2 cellular contexts compared by ENCODE assay signal in the genomic region with DNA sequence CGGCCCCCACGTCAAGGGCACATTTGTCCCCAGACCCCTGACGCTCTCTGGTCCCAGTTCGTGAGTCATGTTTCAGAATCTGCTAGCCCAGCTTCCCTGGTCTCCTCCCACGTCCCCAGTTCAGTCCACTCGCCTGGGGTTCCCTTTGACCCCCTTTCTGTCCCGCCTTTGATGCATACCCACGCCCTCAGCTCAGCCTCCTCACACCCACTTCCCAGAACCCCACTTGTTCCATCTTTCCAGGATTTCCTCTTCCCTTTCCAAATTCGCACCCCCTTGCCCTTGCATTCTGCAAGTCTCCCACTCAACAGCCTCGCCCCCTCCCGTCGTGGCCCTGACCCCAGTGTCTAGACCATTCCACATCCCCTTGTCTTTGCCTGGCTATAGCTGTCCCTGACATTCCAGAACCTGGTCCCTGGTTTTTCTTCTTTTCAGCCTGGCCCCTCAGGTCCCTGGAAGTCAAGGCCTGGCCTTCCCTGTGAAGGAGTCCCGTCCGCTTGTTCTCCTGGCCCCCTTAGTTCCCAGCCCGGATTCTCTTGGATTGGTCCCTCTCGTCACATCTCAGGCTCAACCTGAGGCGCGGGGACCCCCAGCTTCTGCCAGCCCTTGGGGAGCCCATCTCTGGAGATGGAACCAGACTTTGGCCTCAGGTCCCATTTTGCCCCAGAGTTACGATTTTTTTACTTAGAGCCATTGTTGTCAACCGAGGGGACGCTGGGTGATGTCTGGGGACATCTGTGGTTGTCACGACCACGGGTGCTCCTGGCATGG.
TF ChIP-seq lines count a peak whose summit lies in the region.

No MANE protein-coding gene starts in this region.

TF ChIP-seq in HCT116, 20 proteins besides CTCF, POLR2A, EP300 and RAD21 (continued from another document):
- TF ChIP-seq REST (IDR thresholded peaks at IDR 0.05; ENCODE audit: low read depth): no peak
- no peak for TF ChIP-seq SIN3A (IDR thresholded peaks at IDR 0.05; ENCODE audit: low read depth)
- TF ChIP-seq TCF7L2 (IDR thresholded peaks at IDR 0.05; ENCODE audit: borderline replicate concordance, extremely low read depth, insufficient read depth, insufficient read length): no peak
- TF ChIP-seq CBX3 (IDR thresholded peaks at IDR 0.05; ENCODE audit: low read depth): no peak
- no peak for TF ChIP-seq EZH2phosphoT487 (IDR thresholded peaks at IDR 0.05; ENCODE audit: borderline replicate concordance)
- no peak for TF ChIP-seq JUND (IDR thresholded peaks at IDR 0.05)
TF ChIP-seq in HCT116: peak in this region for 0.

TF ChIP-seq in WTC11, 78 proteins besides CTCF, POLR2A, EP300 and RAD21 (continued from another document):
- TF ChIP-seq ZBTB21 (CRISPR knock-in tag; IDR thresholded peaks at IDR 0.05; ENCODE audit: borderline replicate concordance) (no peak), ESRRA (CRISPR knock-in tag; IDR thresholded peaks at IDR 0.05; ENCODE audit: borderline replicate concordance) (no peak), ZMAT4 (CRISPR knock-in tag; IDR thresholded peaks at IDR 0.05) (no peak), FOXP1 (CRISPR knock-in tag; IDR thresholded peaks at IDR 0.05; ENCODE audit: borderline replicate concordance) (no peak), PREB (CRISPR knock-in tag; IDR thresholded peaks at IDR 0.05; ENCODE audit: borderline replicate concordance) (no peak), CBFB (CRISPR knock-in tag; IDR thresholded peaks at IDR 0.05; ENCODE audit: low read depth) (no peak)
- TF ChIP-seq, protein P1, sequence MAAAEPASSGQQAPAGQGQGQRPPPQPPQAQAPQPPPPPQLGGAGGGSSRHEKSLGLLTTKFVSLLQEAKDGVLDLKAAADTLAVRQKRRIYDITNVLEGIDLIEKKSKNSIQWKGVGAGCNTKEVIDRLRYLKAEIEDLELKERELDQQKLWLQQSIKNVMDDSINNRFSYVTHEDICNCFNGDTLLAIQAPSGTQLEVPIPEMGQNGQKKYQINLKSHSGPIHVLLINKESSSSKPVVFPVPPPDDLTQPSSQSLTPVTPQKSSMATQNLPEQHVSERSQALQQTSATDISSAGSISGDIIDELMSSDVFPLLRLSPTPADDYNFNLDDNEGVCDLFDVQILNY (CRISPR knock-in tag; IDR thresholded peaks at IDR 0.05): no peak
